Comparison of ENCODE assay signal across 17 cellular contexts in genomic region chr22:45073064-45073463, GRCh38.
DNase-seq lines count a peak whose midpoint lies in the region; ATAC-seq, FAIRE-seq and TF ChIP-seq lines count a peak whose summit lies in the region.
"Had no signal": no experiment of that assay in that cellular context is flagged by ENCODE, and none has a peak within 500 bp of the region (broad histone marks: within the 10 kb centered on the region; RNA-seq: fewer than 3 reads in every experiment).

No MANE protein-coding gene starts in this region.

- H3K9me3 ChIP-seq in Karpas-422 (ENCODE audit: low read length) = no peaks in the 10 kb centered on the region

- no peak overlapping the region for H3K4me2 ChIP-seq in Karpas-422 (ENCODE audit: low read depth, low read length, poor library complexity, severe bottlenecking)

- no peaks in the 10 kb centered on the region for H3K79me2 ChIP-seq in Karpas-422 (ENCODE audit: low read length)

- H3K27me3 Mint-ChIP-seq in activated CD4-positive, alpha-beta T cell treated with anti-CD3 and anti-CD28 coated beads for 36 hours = peaks cover 41% of the 10 kb centered on the region

- DNase-seq in GM12865 (ENCODE audit: low read depth) = peak; percentile 8
- DNase-seq in Karpas-422 = peak; percentile 49
- peak; percentile 21 to 58 for DNase-seq in NOMO-1 (lab: John Stamatoyannopoulos, UW; ENCODE audit: unreplicated experiment in 2 of 2)
- DNase-seq in bronchial epithelial cell (ENCODE audit: low read depth) = peak; percentile 13
- DNase-seq in NCI-H510A treated with DMSO at 0.1 percent for 48 hours (lab: John Stamatoyannopoulos, UW) = no peak
- DNase-seq in activated CD4-positive, alpha-beta T cell treated with anti-CD3 and anti-CD28 coated beads for 36 hours = no peak
- DNase-seq in activated effector memory CD4-positive, alpha-beta T cell treated with Interleukin-2 at 50 U/mL for 16 hours = no peak
- DNase-seq: activated naive CD8-positive, alpha-beta T cell treated with anti-CD3 and anti-CD28 coated beads, Interleukin-2, amount 50 U/mL, for 24 hours; Calu3; GDM1; heart left ventricle; midbrain; MM.1S; stimulated activated naive CD8-positive, alpha-beta T cell treated with anti-CD3 and anti-CD28 coated beads, Interleukin-15, Interleukin-2, amounts not matched to agents 100 U/mL and 50 U/mL, for 24 hours had no signal

- CTCF ChIA-PET in activated CD4-positive, alpha-beta T cell treated with anti-CD3 and anti-CD28 coated beads for 36 hours (lab: Charles Lee) = no interaction called here

- no peak for FAIRE-seq in bronchial epithelial cell (lab: Jason Lieb, UNC)

- POLR2A ChIA-PET in activated CD4-positive, alpha-beta T cell treated with anti-CD3 and anti-CD28 coated beads for 36 hours (lab: Charles Lee) = no interaction called here

- peaks cover 7% of the 10 kb centered on the region for H3K4me1 Mint-ChIP-seq in activated CD4-positive, alpha-beta T cell treated with anti-CD3 and anti-CD28 coated beads for 36 hours
- H3K4me1 Mint-ChIP-seq: B cell had no signal

- no peaks in the 10 kb centered on the region for H3K36me3 Mint-ChIP-seq in activated CD4-positive, alpha-beta T cell treated with anti-CD3 and anti-CD28 coated beads for 36 hours (ENCODE audit: low read depth)
- H3K36me3 Mint-ChIP-seq: type B pancreatic cell had no signal

- H3K9me2 ChIP-seq in Karpas-422 (replicated peaks; ENCODE audit: insufficient read depth, low read length) = no peaks in the 10 kb centered on the region

- H3K9ac ChIP-seq in Karpas-422 (ENCODE audit: low read length) = no peak overlapping the region

- H4K20me1 ChIP-seq in Karpas-422 (ENCODE audit: insufficient read depth, low read depth, low read length) = no peaks in the 10 kb centered on the region

- ATAC-seq in HG02623 (IDR thresholded peaks at IDR 0.05; ENCODE audit: unreplicated experiment) = no peak
- no peak for ATAC-seq in activated CD4-positive, alpha-beta T cell treated with anti-CD3 and anti-CD28 coated beads for 36 hours
- ATAC-seq: heart left ventricle; stimulated activated naive CD8-positive, alpha-beta T cell treated with anti-CD3 and anti-CD28 coated beads, Interleukin-15, Interleukin-2, amounts not matched to agents 100 U/mL and 50 U/mL, for 24 hours had no signal

- H3K27ac ChIP-seq in Karpas-422 (ENCODE audit: low read length) = no peak overlapping the region
- H3K27ac ChIP-seq: heart left ventricle had no signal

- TF ChIP-seq CTCF in GM12865 (IDR thresholded peaks at IDR 0.05; ENCODE audit: insufficient read depth, low read depth, low read length, missing control alignments) (no peak), bronchial epithelial cell (IDR thresholded peaks at IDR 0.05; ENCODE audit: insufficient read depth, low read length, severe bottlenecking) (no peak)

- no peak overlapping the region for H2AFZ ChIP-seq in Karpas-422 (ENCODE audit: low read length)

- 0 out of 2 replicates have a peak, but pooled peaks cover 2% of the 10 kb centered on the region for H3K4me1 ChIP-seq in Karpas-422 (ENCODE audit: low read length)
- H3K4me1 ChIP-seq: heart left ventricle had no signal

- H3K36me3 ChIP-seq in Karpas-422 (ENCODE audit: insufficient read depth, low read length) = no peaks in the 10 kb centered on the region
- no peaks in the 10 kb centered on the region for H3K36me3 ChIP-seq in bronchial epithelial cell (ENCODE audit: control insufficient read depth, insufficient read depth, low read length)
- H3K36me3 ChIP-seq: heart left ventricle had no signal

- H3K27me3 ChIP-seq in Karpas-422 (ENCODE audit: low read length) = no peaks in the 10 kb centered on the region
- H3K27me3 ChIP-seq in bronchial epithelial cell (ENCODE audit: control insufficient read depth, insufficient read depth, low read length) = peaks cover 13% of the 10 kb centered on the region

- no peak overlapping the region for H3K27ac Mint-ChIP-seq in activated CD4-positive, alpha-beta T cell treated with anti-CD3 and anti-CD28 coated beads for 36 hours
- H3K27ac Mint-ChIP-seq: activated naive CD8-positive, alpha-beta T cell treated with anti-CD3 and anti-CD28 coated beads, Interleukin-2, amount 50 U/mL, for 24 hours; B cell; type B pancreatic cell had no signal

- H3K4me3 Mint-ChIP-seq in activated CD4-positive, alpha-beta T cell treated with anti-CD3 and anti-CD28 coated beads for 36 hours = no peak overlapping the region
- H3K4me3 Mint-ChIP-seq: activated naive CD8-positive, alpha-beta T cell treated with anti-CD3 and anti-CD28 coated beads, Interleukin-2, amount 50 U/mL, for 24 hours; B cell; type B pancreatic cell had no signal

- intact Hi-C loops in activated CD4-positive, alpha-beta T cell treated with anti-CD3 and anti-CD28 coated beads for 36 hours (cut with DNase I, micrococcal nuclease) = no loop called here

- H3K9me3 Mint-ChIP-seq in activated CD4-positive, alpha-beta T cell treated with anti-CD3 and anti-CD28 coated beads for 36 hours (ENCODE audit: low read depth) = peaks cover 3% of the 10 kb centered on the region

- no peak overlapping the region for H3K4me3 ChIP-seq in GM12865 (ENCODE audit: low read depth, low read length)
- no peak overlapping the region for H3K4me3 ChIP-seq in Karpas-422 (ENCODE audit: low read length)
- H3K4me3 ChIP-seq in bronchial epithelial cell (ENCODE audit: low read depth, low read length) = no peak overlapping the region
- H3K4me3 ChIP-seq: heart left ventricle had no signal

Comparison
In these comparisons a context has a peak if more than half of its experiments do, and no peak if none do; other contexts are left out.
1. DNase-seq: peak in GM12865 (single experiment), Karpas-422 (single experiment), NOMO-1 (2 of 2) and bronchial epithelial cell (single experiment); none in NCI-H510A treated with DMSO at 0.1 percent for 48 hours (single experiment), activated CD4-positive, alpha-beta T cell treated with anti-CD3 and anti-CD28 coated beads for 36 hours (single experiment) and activated effector memory CD4-positive, alpha-beta T cell treated with Interleukin-2 at 50 U/mL for 16 hours (single experiment).